Comparison of ENCODE assay signal across 21 cellular contexts in the genomic region with DNA sequence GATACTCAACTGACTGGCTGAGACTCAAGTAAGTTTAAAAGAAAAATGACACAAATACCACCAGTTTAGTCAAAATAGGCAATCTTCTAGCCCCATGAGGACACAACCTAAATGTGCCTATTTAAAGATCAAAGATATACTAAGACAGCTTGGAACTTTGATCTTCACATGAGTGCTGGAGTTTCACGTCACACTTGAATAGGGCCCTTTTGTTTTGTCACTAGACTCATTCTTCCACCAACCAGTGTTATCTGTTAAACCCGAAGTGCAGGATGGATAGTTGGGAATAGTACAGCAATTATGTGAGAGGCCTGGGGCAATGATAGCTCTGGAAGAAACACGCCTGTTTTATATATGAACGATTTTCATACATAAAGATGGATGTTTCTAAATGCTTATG.
A peak's percentile ranks its signal among the peaks of the same experiment; 100 is the strongest.
DNase-seq lines count a peak whose midpoint lies in the region; TF ChIP-seq lines count a peak whose summit lies in the region.
"Had no signal": no experiment of that assay in that cellular context is flagged by ENCODE, and none has a peak within 500 bp of the region (broad histone marks: within the 10 kb centered on the region; RNA-seq: fewer than 3 reads in every experiment).

No MANE protein-coding gene starts in this region.

- H3K27ac Mint-ChIP-seq in neural progenitor cell: peak overlapping the region; percentile 29
- no peak overlapping the region for H3K27ac Mint-ChIP-seq in activated T-helper 1 cell treated with anti-CD3 and anti-CD28 coated beads, Interleukin-12 subunit alpha, Interleukin-12 subunit beta, Interleukin-2, Interleukin-4 antibody, amounts not matched to agents 30 ng/mL and 10 ng/mL and 1 ng/mL, durations not matched to agents 14 hours and 24 hours and 36 hours
- H3K27ac Mint-ChIP-seq: CD8-positive, alpha-beta memory T cell had no signal

- no peak for TF ChIP-seq CTCF in neural progenitor cell (IDR thresholded peaks at IDR 0.05)
- no peak for TF ChIP-seq CTCF in GM20000 (IDR thresholded peaks at IDR 0.05; ENCODE audit: extremely low read depth, missing control alignments)

- no peaks in the 10 kb centered on the region for H3K79me2 ChIP-seq in neural progenitor cell (ENCODE audit: low read depth)

- H3K4me2 ChIP-seq in neural progenitor cell: no peak overlapping the region
- H3K4me2 ChIP-seq: PC-9 had no signal

- no peaks in the 10 kb centered on the region for H4K20me1 ChIP-seq in neural progenitor cell (ENCODE audit: low read depth)

- H3K9me3 Mint-ChIP-seq in neural progenitor cell: peaks cover 3% of the 10 kb centered on the region
- no peaks in the 10 kb centered on the region for H3K9me3 Mint-ChIP-seq in activated T-helper 1 cell treated with anti-CD3 and anti-CD28 coated beads, Interleukin-12 subunit alpha, Interleukin-12 subunit beta, Interleukin-2, Interleukin-4 antibody, amounts not matched to agents 30 ng/mL and 10 ng/mL and 1 ng/mL, durations not matched to agents 14 hours and 24 hours and 36 hours

- no peak overlapping the region for H3K4me3 ChIP-seq in neural progenitor cell
- H3K4me3 ChIP-seq: HAP-1, MG63, PC-9, SJCRH30 had no signal

- no peaks in the 10 kb centered on the region for H3K9me3 ChIP-seq in neural progenitor cell (ENCODE audit: low read depth)
- H3K9me3 ChIP-seq: HAP-1, MG63, SJCRH30 had no signal

- no peaks in the 10 kb centered on the region for H3K36me3 ChIP-seq in neural progenitor cell
- H3K36me3 ChIP-seq: HAP-1, MG63, SJCRH30 had no signal

- H3F3A ChIP-seq in neural progenitor cell (ENCODE audit: low read depth): no peaks in the 10 kb centered on the region

- peaks cover 15% of the 10 kb centered on the region for H3K4me1 Mint-ChIP-seq in neural progenitor cell
- no peaks in the 10 kb centered on the region for H3K4me1 Mint-ChIP-seq in activated T-helper 1 cell treated with anti-CD3 and anti-CD28 coated beads, Interleukin-12 subunit alpha, Interleukin-12 subunit beta, Interleukin-2, Interleukin-4 antibody, amounts not matched to agents 30 ng/mL and 10 ng/mL and 1 ng/mL, durations not matched to agents 14 hours and 24 hours and 36 hours (ENCODE audit: low read depth)
- H3K4me1 Mint-ChIP-seq: CD8-positive, alpha-beta memory T cell had no signal

- no peaks in the 10 kb centered on the region for H3K27me3 ChIP-seq in neural progenitor cell
- H3K27me3 ChIP-seq: MG63, SJCRH30 had no signal

- intact Hi-C loops in activated T-helper 1 cell treated with anti-CD3 and anti-CD28 coated beads, Interleukin-12 subunit alpha, Interleukin-12 subunit beta, Interleukin-2, Interleukin-4 antibody, amounts not matched to agents 30 ng/mL and 10 ng/mL and 1 ng/mL, durations not matched to agents 14 hours and 24 hours and 36 hours (cut with micrococcal nuclease): no loop called here

- no peak overlapping the region for H2AFZ ChIP-seq in neural progenitor cell (replicated peaks)
- H2AFZ ChIP-seq: PC-9 had no signal

- H3K36me3 Mint-ChIP-seq in neural progenitor cell: no peaks in the 10 kb centered on the region
- no peaks in the 10 kb centered on the region for H3K36me3 Mint-ChIP-seq in activated T-helper 1 cell treated with anti-CD3 and anti-CD28 coated beads, Interleukin-12 subunit alpha, Interleukin-12 subunit beta, Interleukin-2, Interleukin-4 antibody, amounts not matched to agents 30 ng/mL and 10 ng/mL and 1 ng/mL, durations not matched to agents 14 hours and 24 hours and 36 hours (ENCODE audit: low read depth)
- H3K36me3 Mint-ChIP-seq: CD8-positive, alpha-beta memory T cell had no signal

- H3K4me1 ChIP-seq in neural progenitor cell: no peaks in the 10 kb centered on the region
- H3K4me1 ChIP-seq: HAP-1, SJCRH30 had no signal

- H3K27me3 Mint-ChIP-seq in neural progenitor cell (ENCODE audit: insufficient read depth, low read depth): no peaks in the 10 kb centered on the region
- H3K27me3 Mint-ChIP-seq in activated T-helper 1 cell treated with anti-CD3 and anti-CD28 coated beads, Interleukin-12 subunit alpha, Interleukin-12 subunit beta, Interleukin-2, Interleukin-4 antibody, amounts not matched to agents 30 ng/mL and 10 ng/mL and 1 ng/mL, durations not matched to agents 14 hours and 24 hours and 36 hours (ENCODE audit: insufficient read depth): no peaks in the 10 kb centered on the region
- H3K27me3 Mint-ChIP-seq: CD8-positive, alpha-beta memory T cell had no signal

- H3K4me3 Mint-ChIP-seq in neural progenitor cell: no peak overlapping the region
- no peak overlapping the region for H3K4me3 Mint-ChIP-seq in activated T-helper 1 cell treated with anti-CD3 and anti-CD28 coated beads, Interleukin-12 subunit alpha, Interleukin-12 subunit beta, Interleukin-2, Interleukin-4 antibody, amounts not matched to agents 30 ng/mL and 10 ng/mL and 1 ng/mL, durations not matched to agents 14 hours and 24 hours and 36 hours
- H3K4me3 Mint-ChIP-seq: CD8-positive, alpha-beta memory T cell had no signal

- DNase-seq in ELF-1 (ENCODE audit: low read depth, low spot score) (peak; percentile 30), OCI-M1 (lab: John Stamatoyannopoulos, UW) (peak; percentile 14), islet precursor cell (peak; percentile 79), neural progenitor cell (ENCODE audit: low spot score) (peak; percentile 24), NCI-H2196 (lab: John Stamatoyannopoulos, UW; ENCODE audit: unreplicated experiment) (no peak), GM20000 (ENCODE audit: low spot score) (no peak), NCI-H748 treated with DMSO at 0.1 percent for 48 hours (lab: John Stamatoyannopoulos, UW) (no peak)
- DNase-seq in activated T-helper 1 cell treated with anti-CD3 and anti-CD28 coated beads, Interleukin-12 subunit alpha, Interleukin-12 subunit beta, Interleukin-2, Interleukin-4 antibody, amounts not matched to agents 30 ng/mL and 10 ng/mL and 1 ng/mL, durations not matched to agents 14 hours and 24 hours and 36 hours (ENCODE audit: low spot score): no peak
- DNase-seq: C1 segment of cervical spinal cord; CD8-positive, alpha-beta memory T cell; DMS79 treated with DMSO at 0.1 percent for 48 hours; Kasumi-1; MG63; NCI-H1092; NCI-H146; NCI-H2081; NCI-H510A; NCI-H82; PC-9; SJCRH30 had no signal

- no peak overlapping the region for H3K27ac ChIP-seq in neural progenitor cell
- H3K27ac ChIP-seq: PC-9, SJCRH30 had no signal

- no peak overlapping the region for H3K9ac ChIP-seq in neural progenitor cell

Comparison
In these comparisons a context has a peak if more than half of its experiments do, and no peak if none do; other contexts are left out.
1. DNase-seq: peak in ELF-1 (single experiment), OCI-M1 (single experiment), islet precursor cell (single experiment) and neural progenitor cell (single experiment); none in NCI-H2196 (single experiment), GM20000 (single experiment), activated T-helper 1 cell treated with anti-CD3 and anti-CD28 coated beads, Interleukin-12 subunit alpha, Interleukin-12 subunit beta, Interleukin-2, Interleukin-4 antibody, amounts not matched to agents 30 ng/mL and 10 ng/mL and 1 ng/mL, durations not matched to agents 14 hours and 24 hours and 36 hours (single experiment) and NCI-H748 treated with DMSO at 0.1 percent for 48 hours (single experiment).